ENCODE assay signal across 8 cellular contexts in genomic region chr11:124610295-124610694, GRCh38. TPM values are rescaled to one million over a fixed set of nuclear protein-coding genes. Genes with fewer than 3 reads are reported as not detected.
"Had no signal": no experiment of that assay in that cellular context is flagged by ENCODE, and none has a peak within 500 bp of the region (broad histone marks: within the 10 kb centered on the region; RNA-seq: fewer than 3 reads in every experiment).

No MANE protein-coding gene starts in this region.

- H3K9me3 Mint-ChIP-seq: GM23338, H9, IgD-negative memory B cell had no signal

- DNase-seq: H9, HCEC 1CT had no signal

- H3K4me3 Mint-ChIP-seq: GM23338, H9, IgD-negative memory B cell had no signal

- H3K27ac ChIP-seq: HL-60 had no signal

- H3K4me3 ChIP-seq: GM23338 had no signal

- ATAC-seq: GM23338, HepG2 had no signal

- H3K4me1 Mint-ChIP-seq: GM23338, H9 had no signal

- H3K27ac Mint-ChIP-seq: GM23338, H9, IgD-negative memory B cell had no signal

RNA-seq across cellular contexts. Expression of gene PANX3, which starts 0.9 kb away (rescaled TPM):
- total RNA-seq: GM23338, H1, H9, HepG2, HT1080 had no signal
- polyA plus RNA-seq: GM23338, H1, HepG2, IgD-negative memory B cell had no signal

RNA-seq across cellular contexts. Expression of gene OR8A1, which starts 40.5 kb away (rescaled TPM):
- total RNA-seq: GM23338, H1, H9, HepG2, HT1080 had no signal
- polyA plus RNA-seq: GM23338, H1, HepG2, IgD-negative memory B cell had no signal
